In genomic region chr17:82913304-82914043, GRCh38 we compare ENCODE assay signal across 1 cellular context.
TF ChIP-seq lines count a peak whose summit lies in the region.

No MANE protein-coding gene starts in this region.

TF ChIP-seq in HepG2, 621 proteins besides CTCF, POLR2A, EP300 and RAD21 (continued from another document):
- TF ChIP-seq ZBTB4 (CRISPR knock-in tag; IDR thresholded peaks at IDR 0.05; ENCODE audit: borderline replicate concordance) (peak; percentile 54; the same call in 1 of the 2 replicates), ZBTB38 (CRISPR knock-in tag; IDR thresholded peaks at IDR 0.05) (peak; percentile 98), HNRNPL (IDR thresholded peaks at IDR 0.05; ENCODE audit: low read depth, low read length) (0 out of 2 replicates have a peak, but pooled peaks have one; percentile 47), ZKSCAN5 (CRISPR knock-in tag; IDR thresholded peaks at IDR 0.05) (no peak), STAG1 (CRISPR knock-in tag; IDR thresholded peaks at IDR 0.05) (peak; percentile 85), ZNF597 (CRISPR knock-in tag; IDR thresholded peaks at IDR 0.05) (no peak), ZBTB33 (CRISPR knock-in tag; IDR thresholded peaks at IDR 0.05) (peak; percentile 98), ZHX1 (CRISPR knock-in tag; IDR thresholded peaks at IDR 0.05; ENCODE audit: low read depth) (peak; percentile 46; the same call in 1 of the 2 replicates)
TF ChIP-seq in HepG2: peak in this region for 9.
